16 cellular contexts compared by ENCODE assay signal in the genomic region with DNA sequence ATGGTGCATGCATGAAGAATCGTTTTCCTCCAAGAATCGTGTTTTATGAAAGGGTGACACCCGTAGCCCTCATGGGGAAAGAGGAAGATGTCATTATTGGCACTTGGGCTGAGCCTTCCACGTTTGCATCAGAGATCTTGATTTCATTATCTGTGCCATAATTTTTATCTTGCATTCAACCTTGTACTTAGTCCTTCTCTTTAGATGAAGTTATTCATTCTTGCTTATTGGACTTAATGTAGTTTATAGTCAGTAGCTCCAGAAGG.
DNase-seq lines count a peak whose midpoint lies in the region; ATAC-seq and TF ChIP-seq lines count a peak whose summit lies in the region.
"Had no signal": no experiment of that assay in that cellular context is flagged by ENCODE, and none has a peak within 500 bp of the region (broad histone marks: within the 10 kb centered on the region; RNA-seq: fewer than 3 reads in every experiment).

No MANE protein-coding gene starts in this region.

- H2AFZ ChIP-seq in mesenchymal stem cell (ENCODE audit: low read depth, low read length) = no peak overlapping the region

- CTCF ChIA-PET in T-cell (lab: Charles Lee) = interaction anchor here (0.8 to 1.2 kb wide), 2 partner anchors 9 to 32 kb away, joined by 3 read pairs; no protein-coding TSS in a partner anchor

- TF ChIP-seq CTCF in thoracic aorta (IDR thresholded peaks at IDR 0.05) = no peak

- DNase-seq in activated naive CD4-positive, alpha-beta T cell treated with anti-CD3 and anti-CD28 coated beads, Interleukin-2, amount 50 U/mL, for 16 hours = no peak
- DNase-seq in T-cell (no peak), germinal center (ENCODE audit: low spot score) (peak; percentile 19), thoracic aorta (ENCODE audit: low spot score) (no peak), T-helper 9 cell (no peak), mesenchymal stem cell (no peak)
- DNase-seq: glutamatergic neuron, left colon, NCI-H1436 treated with DMSO at 0.1 percent for 48 hours, NCI-H524 treated with DMSO at 0.1 percent for 48 hours, tibial artery had no signal

- H3K14ac ChIP-seq in mesenchymal stem cell (ENCODE audit: low read length in 2 of 2) = no peak overlapping the region

- WGBS in mesenchymal stem cell = 88% methylated on average over 3 of the region's 4 CpGs

- no peak overlapping the region for H3K18ac ChIP-seq in mesenchymal stem cell (ENCODE audit: low read depth in 1 of 2, low read length in 2 of 2)

- peaks cover 75 to 78% of the 10 kb centered on the region in 2 donors for H3K4me1 ChIP-seq in thoracic aorta (ENCODE audit: control insufficient read depth in 1 of 2, low read depth in 2 of 2)
- peaks cover 7% of the 10 kb centered on the region for H3K4me1 ChIP-seq in mesenchymal stem cell (ENCODE audit: control insufficient read depth, insufficient read depth, low read depth, low read length)
- H3K4me1 ChIP-seq: A549 had no signal

- H3K9me3 Mint-ChIP-seq in activated naive CD4-positive, alpha-beta T cell treated with anti-CD3 and anti-CD28 coated beads, Interleukin-2, amount 50 U/mL, for 24 hours = no peaks in the 10 kb centered on the region
- H3K9me3 Mint-ChIP-seq in T-cell = no peaks in the 10 kb centered on the region

- H3K36me3 ChIP-seq in thoracic aorta (no peaks in the 10 kb centered on the region), mesenchymal stem cell (ENCODE audit: control insufficient read depth in 1 of 2, insufficient read depth in 2 of 2, low read depth in 1 of 2, low read length in 2 of 2) (no peaks in the 10 kb centered on the region)
- H3K36me3 ChIP-seq: tibial artery had no signal

- ATAC-seq in T-cell (replicated peaks in 1 of 4) (no peak), thoracic aorta (ENCODE audit: insufficient number of reproducible peaks, low FRiP score, low read depth) (no peak), GM21529 (IDR thresholded peaks at IDR 0.05; ENCODE audit: unreplicated experiment) (no peak)
- ATAC-seq: A549, left colon had no signal

- H3K27ac ChIP-seq in thoracic aorta = peak overlapping the region in 1 of 2 donors; percentile 48
- H3K27ac ChIP-seq in mesenchymal stem cell (ENCODE audit: low read length, poor library complexity, severe bottlenecking) = no peak overlapping the region
- H3K27ac ChIP-seq: A549, VCaP had no signal

- H2BK15ac ChIP-seq in mesenchymal stem cell (ENCODE audit: low read depth, poor library complexity, severe bottlenecking) = no peak overlapping the region

- H3K36me3 Mint-ChIP-seq in activated naive CD4-positive, alpha-beta T cell treated with anti-CD3 and anti-CD28 coated beads, Interleukin-2, amount 50 U/mL, for 24 hours = no peaks in the 10 kb centered on the region
- no peaks in the 10 kb centered on the region for H3K36me3 Mint-ChIP-seq in T-cell

- H4K8ac ChIP-seq in mesenchymal stem cell (ENCODE audit: low read length) = no peak overlapping the region

- H3K4me2 ChIP-seq in mesenchymal stem cell (ENCODE audit: low read length, poor library complexity, severe bottlenecking) = no peak overlapping the region
- H3K4me2 ChIP-seq: A549 had no signal

- H3K4me1 Mint-ChIP-seq in activated naive CD4-positive, alpha-beta T cell treated with anti-CD3 and anti-CD28 coated beads, Interleukin-2, amount 50 U/mL, for 24 hours = peaks cover 17% of the 10 kb centered on the region
- H3K4me1 Mint-ChIP-seq in T-cell = peaks cover 19 to 28% (median 25%) of the 10 kb centered on the region in 3 donors

- POLR2A ChIA-PET in T-cell (lab: Charles Lee) = interaction anchor here in 1 of 2 donors (0.5 kb wide), 1 partner anchor 33 kb away, joined by 3 read pairs; no protein-coding TSS in a partner anchor

- H3K4me3 ChIP-seq in thoracic aorta (peak overlapping the region; percentile 34), mesenchymal stem cell (ENCODE audit: insufficient read depth in 1 of 2, low read depth in 1 of 2, low read length in 2 of 2) (no peak overlapping the region)
- H3K4me3 ChIP-seq: A549, skin epidermis, tibial artery had no signal

- H2BK12ac ChIP-seq in mesenchymal stem cell (ENCODE audit: low read length in 2 of 2) = no peak overlapping the region

- no peak overlapping the region for H2BK5ac ChIP-seq in mesenchymal stem cell (ENCODE audit: low read depth, low read length, poor library complexity, severe bottlenecking)

- H3K79me1 ChIP-seq in mesenchymal stem cell (replicated peaks; ENCODE audit: low read length, poor library complexity, severe bottlenecking) = peaks cover 18% of the 10 kb centered on the region

- H4K91ac ChIP-seq in mesenchymal stem cell (ENCODE audit: low read length) = no peak overlapping the region

- H2BK120ac ChIP-seq in mesenchymal stem cell (ENCODE audit: low read depth, low read length) = no peak overlapping the region

- peaks cover 1% of the 10 kb centered on the region for H3K27me3 Mint-ChIP-seq in activated naive CD4-positive, alpha-beta T cell treated with anti-CD3 and anti-CD28 coated beads, Interleukin-2, amount 50 U/mL, for 24 hours
- no peaks in the 10 kb centered on the region for H3K27me3 Mint-ChIP-seq in T-cell

- H3K4ac ChIP-seq in mesenchymal stem cell (ENCODE audit: low read depth in 1 of 2, low read length in 2 of 2) = peak overlapping the region in 1 of 2 experiments; percentile 61

- no peak overlapping the region for H3K23ac ChIP-seq in mesenchymal stem cell (ENCODE audit: low read length in 2 of 2)

- H3K9me3 ChIP-seq in thoracic aorta (no peaks in the 10 kb centered on the region), mesenchymal stem cell (ENCODE audit: control insufficient read depth, low read length) (no peaks in the 10 kb centered on the region)
- H3K9me3 ChIP-seq: A549, tibial artery had no signal

- no peak overlapping the region for H3K27ac Mint-ChIP-seq in activated naive CD4-positive, alpha-beta T cell treated with anti-CD3 and anti-CD28 coated beads, Interleukin-2, amount 50 U/mL, for 24 hours
- H3K27ac Mint-ChIP-seq in T-cell = no peak overlapping the region

- peak overlapping the region; percentile 13 for H3K4me3 Mint-ChIP-seq in activated naive CD4-positive, alpha-beta T cell treated with anti-CD3 and anti-CD28 coated beads, Interleukin-2, amount 50 U/mL, for 24 hours
- peak overlapping the region in 2 of 3 donors; percentile 32 to 34 for H3K4me3 Mint-ChIP-seq in T-cell

- no peak overlapping the region for H3K9ac ChIP-seq in mesenchymal stem cell (ENCODE audit: low read length)

- H3K27me3 ChIP-seq in thoracic aorta (replicated peaks; ENCODE audit: insufficient read depth) = no peaks in the 10 kb centered on the region
- H3K27me3 ChIP-seq in mesenchymal stem cell (ENCODE audit: control insufficient read depth in 1 of 2, insufficient read depth in 1 of 2, low read length in 2 of 2) = no peaks in the 10 kb centered on the region
- H3K27me3 ChIP-seq: tibial artery had no signal

- no peak overlapping the region for H2AK5ac ChIP-seq in mesenchymal stem cell (ENCODE audit: low read length, severe bottlenecking)
